Comparison of ENCODE assay signal across 11 cellular contexts in the genomic region with DNA sequence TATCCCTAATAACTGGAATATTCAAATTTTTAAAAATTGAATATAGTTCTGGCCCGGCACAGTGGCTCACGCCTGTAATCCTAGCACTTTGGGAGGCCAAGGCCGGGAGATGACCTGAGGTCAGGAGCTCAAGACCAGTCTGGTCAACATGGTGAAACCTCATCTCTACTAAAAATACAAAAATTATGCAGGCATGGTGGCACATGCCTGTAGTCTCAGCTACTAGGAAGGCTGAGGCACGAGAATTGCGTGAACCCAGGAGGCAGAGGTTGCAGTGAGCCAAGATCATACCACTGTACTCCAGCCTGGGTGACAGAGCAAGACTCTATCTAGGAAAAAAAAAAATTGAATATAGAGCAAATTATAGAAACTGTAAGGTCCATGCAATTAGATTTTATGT. TPM values are rescaled to one million over a fixed set of nuclear protein-coding genes. Genes with fewer than 3 reads are reported as not detected.
A peak's percentile ranks its signal among the peaks of the same experiment; 100 is the strongest.
DNase-seq lines count a peak whose midpoint lies in the region; ATAC-seq and TF ChIP-seq lines count a peak whose summit lies in the region.
"Not testable (repeated sequence)": the region's sequence is repeated elsewhere in the genome, so short reads cannot be mapped to it uniquely, and the experiment has no call there.
"Had no signal": no experiment of that assay in that cellular context is flagged by ENCODE, and none has a peak within 500 bp of the region (broad histone marks: within the 10 kb centered on the region; RNA-seq: fewer than 3 reads in every experiment).

No MANE protein-coding gene starts in this region.

- not testable (repeated sequence) for TF ChIP-seq CTCF in epithelial cell of esophagus (IDR thresholded peaks at IDR 0.05; ENCODE audit: insufficient read depth, low read depth, low read length, missing control alignments); type B pancreatic cell (conservative IDR thresholded peaks at IDR 0.05)

- H3K4me3 ChIP-seq in epithelial cell of esophagus (ENCODE audit: low read length): not testable (repeated sequence)

- not testable (repeated sequence) for H3K36me3 Mint-ChIP-seq in IgD-negative memory B cell; T-helper 17 cell (ENCODE audit: low read depth); type B pancreatic cell
- H3K36me3 Mint-ChIP-seq in memory B cell: peaks cover 24% of the 10 kb centered on the region

- H3K27ac Mint-ChIP-seq in IgD-negative memory B cell (peak overlapping the region in 2 of 3 donors; percentile 5 to 31), T-helper 17 cell (peak overlapping the region; percentile 24), memory B cell (peak overlapping the region; percentile 12), type B pancreatic cell (peak overlapping the region; percentile 7)

- H3K9me3 Mint-ChIP-seq in IgD-negative memory B cell, memory B cell, type B pancreatic cell: not testable (repeated sequence)

- DNase-seq in T-helper 17 cell; epithelial cell of prostate (ENCODE audit: low read depth, low spot score); memory B cell (ENCODE audit: low spot score in 2 of 2); type B pancreatic cell (ENCODE audit: extremely low spot score, unreplicated experiment): not testable (repeated sequence)
- DNase-seq in epithelial cell of esophagus (ENCODE audit: low read depth): peak; percentile 54

- H3K4me3 Mint-ChIP-seq in IgD-negative memory B cell, T-helper 17 cell, memory B cell, type B pancreatic cell: not testable (repeated sequence)

- peak overlapping the region; percentile 97 for H3K27ac ChIP-seq in epithelial cell of prostate

- H3K27me3 Mint-ChIP-seq in IgD-negative memory B cell, T-helper 17 cell, memory B cell, type B pancreatic cell: not testable (repeated sequence)

- not testable (repeated sequence) for H3K9me3 ChIP-seq in T-helper 17 cell (ENCODE audit: control insufficient read depth, low read length, poor library complexity, severe bottlenecking)

- H3K4me1 Mint-ChIP-seq in IgD-negative memory B cell (peaks cover 33 to 54% (median 36%) of the 10 kb centered on the region in 3 donors), T-helper 17 cell (peaks cover 43% of the 10 kb centered on the region), memory B cell (peaks cover 41% of the 10 kb centered on the region)
- H3K4me1 Mint-ChIP-seq in type B pancreatic cell (ENCODE audit: unreplicated experiment): not testable (repeated sequence)

- not testable (repeated sequence) for ATAC-seq in T-helper 17 cell; memory B cell (ENCODE audit: low read depth)

RNA-seq across cellular contexts. Expression of gene DAPP1, which starts 13.4 kb away (rescaled TPM):
- 172 TPM for polyA plus RNA-seq in IgD-negative memory B cell
- total RNA-seq in T-helper 17 cell: 10 to 100 TPM; 24.5 to 50.4 TPM
- total RNA-seq in type B pancreatic cell (ENCODE audit: low replicate concordance): 10.6 and 41.8 TPM in 2 replicates
- total RNA-seq: A172, A673, Caco-2 had no signal
- polyA plus RNA-seq: AG04450, BJ had no signal
